ENCODE assay signal across 20 cellular contexts in genomic region chr5:80368666-80369270, GRCh38. TPM values are rescaled to one million over a fixed set of nuclear protein-coding genes. Genes with fewer than 3 reads are reported as not detected.
DNase-seq lines count a peak whose midpoint lies in the region; ATAC-seq and TF ChIP-seq lines count a peak whose summit lies in the region.
"Had no signal": no experiment of that assay in that cellular context is flagged by ENCODE, and none has a peak within 500 bp of the region (broad histone marks: within the 10 kb centered on the region; RNA-seq: fewer than 3 reads in every experiment).

No MANE protein-coding gene starts in this region.

- WGBS in right cardiac atrium = 75% methylated on average over 2 of the region's 2 CpGs

- H3K4me3 ChIP-seq in right cardiac atrium (ENCODE audit: low read length) = no peak overlapping the region
- H3K4me3 ChIP-seq in MM.1S (ENCODE audit: low read length) = no peak overlapping the region
- H3K4me3 ChIP-seq: BLaER1, GM12878, MG63 had no signal

- intact Hi-C loops in right cardiac atrium (cut with DNase I) = no loop called here

- no peaks in the 10 kb centered on the region for H4K20me1 ChIP-seq in MM.1S (ENCODE audit: insufficient read depth, low read length)
- H4K20me1 ChIP-seq: BLaER1 had no signal

- no peak overlapping the region for H3K4me2 ChIP-seq in MM.1S (ENCODE audit: low read depth, low read length)
- H3K4me2 ChIP-seq: BLaER1 had no signal

- H3K27me3 ChIP-seq in right cardiac atrium (ENCODE audit: control insufficient read depth, insufficient read depth) (no peaks in the 10 kb centered on the region), MM.1S (replicated peaks; ENCODE audit: insufficient read depth, low read length) (no peaks in the 10 kb centered on the region)
- H3K27me3 ChIP-seq: BLaER1, MG63, SJCRH30 had no signal

- TF ChIP-seq CTCF in MM.1S (IDR thresholded peaks at IDR 0.05; ENCODE audit: low read length) = no peak

- H3K9me3 ChIP-seq in right cardiac atrium (ENCODE audit: control insufficient read depth, low read length) (no peaks in the 10 kb centered on the region), MM.1S (replicated peaks; ENCODE audit: insufficient read depth, low read length) (no peaks in the 10 kb centered on the region)
- H3K9me3 ChIP-seq: MG63, SJCRH30 had no signal

- POLR2A ChIA-PET in HEK293T (lab: Yijun Ruan, JAX) = no interaction called here

- no peak for ATAC-seq in right cardiac atrium
- ATAC-seq: GM12878 had no signal

- no peaks in the 10 kb centered on the region for H3K79me2 ChIP-seq in MM.1S (ENCODE audit: low read length)

- H3K27ac ChIP-seq in caudate nucleus (ENCODE audit: low read depth, low read length) (peak overlapping the region; percentile 64), right cardiac atrium (ENCODE audit: low read length) (no peak overlapping the region), MM.1S (ENCODE audit: low read length) (no peak overlapping the region)
- H3K27ac ChIP-seq: BLaER1, HL-60, SJCRH30 had no signal

- H3F3A ChIP-seq in MM.1S (ENCODE audit: insufficient read depth, low read length) = no peaks in the 10 kb centered on the region

- no peak overlapping the region for H3K9ac ChIP-seq in MM.1S (ENCODE audit: low read length)
- H3K9ac ChIP-seq: BLaER1 had no signal

- CTCF ChIA-PET in HEK293T (lab: Yijun Ruan, JAX) = interaction anchor here (1.1 kb wide), 1 partner anchor 23 kb away, joined by 5 read pairs; no protein-coding TSS in a partner anchor

- H2AFZ ChIP-seq in MM.1S (ENCODE audit: low read length) = no peak overlapping the region

- H3K36me3 ChIP-seq in MM.1S (replicated peaks; ENCODE audit: insufficient read depth, low read length) = no peaks in the 10 kb centered on the region
- H3K36me3 ChIP-seq: BLaER1, MG63, SJCRH30 had no signal

- H3K9me2 ChIP-seq in MM.1S (replicated peaks; ENCODE audit: insufficient read depth, low read length) = no peaks in the 10 kb centered on the region

- DNase-seq in Ammon's horn (ENCODE audit: low spot score) = peak; percentile 50
- DNase-seq in NCI-H82 treated with DMSO at 0.1 percent for 48 hours (lab: John Stamatoyannopoulos, UW; ENCODE audit: unreplicated experiment) = peak; percentile 12
- DNase-seq in caudate nucleus (lab: John Stamatoyannopoulos, UW) = no peak
- peak; percentile 6 for DNase-seq in midbrain (lab: John Stamatoyannopoulos, UW)
- no peak for DNase-seq in HEK293T (ENCODE audit: extremely low spot score)
- DNase-seq in germinal center (ENCODE audit: low spot score) = no peak
- DNase-seq in right cardiac atrium = no peak
- DNase-seq in MM.1S = no peak
- DNase-seq: Calu3; CD4-positive, alpha-beta memory T cell; HCEC 1CT; Kasumi-1; MG63 had no signal

- H3K4me1 ChIP-seq in right cardiac atrium (ENCODE audit: control insufficient read depth, insufficient read depth, low read length) (no peaks in the 10 kb centered on the region), MM.1S (ENCODE audit: low read length) (no peaks in the 10 kb centered on the region)
- H3K4me1 ChIP-seq: BLaER1 had no signal

TF ChIP-seq in HEK293T, 16 proteins besides CTCF, POLR2A, EP300 and RAD21:
- TF ChIP-seq FOXA1 (IDR thresholded peaks at IDR 0.05) = no peak
- TF ChIP-seq L3MBTL2 (conservative IDR thresholded peaks at IDR 0.05) = no peak
- TF ChIP-seq LEF1 (IDR thresholded peaks at IDR 0.05; ENCODE audit: borderline replicate concordance) = no peak
- no peak for TF ChIP-seq ELF4 (IDR thresholded peaks at IDR 0.05)
- TF ChIP-seq ZNF384 (IDR thresholded peaks at IDR 0.05) = no peak
- TF ChIP-seq TARDBP (IDR thresholded peaks at IDR 0.05) = no peak
- TF ChIP-seq BHLHE40 (IDR thresholded peaks at IDR 0.05; ENCODE audit: borderline replicate concordance) = no peak
- no peak for TF ChIP-seq FOXK2 (IDR thresholded peaks at IDR 0.05)
- TF ChIP-seq PKNOX1 (IDR thresholded peaks at IDR 0.05) = no peak
- TF ChIP-seq SUZ12 (IDR thresholded peaks at IDR 0.05) = no peak
- TF ChIP-seq NFRKB (IDR thresholded peaks at IDR 0.05) = no peak
- no peak for TF ChIP-seq FOXM1 (IDR thresholded peaks at IDR 0.05; ENCODE audit: borderline replicate concordance)
- TF ChIP-seq SP1 (IDR thresholded peaks at IDR 0.05) = no peak
- TF ChIP-seq ARNT (IDR thresholded peaks at IDR 0.05) = no peak
- no peak for TF ChIP-seq HDGF (IDR thresholded peaks at IDR 0.05; ENCODE audit: borderline replicate concordance)
- TF ChIP-seq CTBP1 (IDR thresholded peaks at IDR 0.05; ENCODE audit: borderline replicate concordance) = no peak

RNA-seq across cellular contexts. Expression of gene ZFYVE16, which starts 39.1 kb away (rescaled TPM):
- total RNA-seq in right cardiac atrium = 10 to 100 TPM; 42.6 to 50.9 (median 46.9) TPM
- polyA plus RNA-seq in right cardiac atrium = 20.1 TPM

RNA-seq across cellular contexts. Expression of gene SPZ1, which starts 49.0 kb away (rescaled TPM):
- total RNA-seq in right cardiac atrium = not detected
- polyA plus RNA-seq in right cardiac atrium = not detected
- total RNA-seq: Calu3; CD4-positive, alpha-beta memory T cell; GM12878; HT1080; NCI-H460; SJCRH30 had no signal
- polyA plus RNA-seq: CD4-positive, alpha-beta memory T cell; GM12878; IgD-negative memory B cell had no signal

Comparison
In these comparisons a context has a peak if more than half of its experiments do, and no peak if none do; other contexts are left out.
1. DNase-seq: peak in Ammon's horn (single experiment), NCI-H82 treated with DMSO at 0.1 percent for 48 hours (single experiment) and midbrain (single experiment); none in caudate nucleus (0 of 61), HEK293T (single experiment), germinal center (single experiment), right cardiac atrium (0 of 3) and MM.1S (single experiment).